ENCODE assay signal across 15 cellular contexts in genomic region chr1:84379128-84379527, GRCh38. TPM values are rescaled to one million over a fixed set of nuclear protein-coding genes. Genes with fewer than 3 reads are reported as not detected.
DNase-seq lines count a peak whose midpoint lies in the region; ATAC-seq and TF ChIP-seq lines count a peak whose summit lies in the region.
"Had no signal": no experiment of that assay in that cellular context is flagged by ENCODE, and none has a peak within 500 bp of the region (broad histone marks: within the 10 kb centered on the region; RNA-seq: fewer than 3 reads in every experiment).

No MANE protein-coding gene starts in this region.

- in situ Hi-C loops in IMR-90 (cut with MboI; ENCODE audit: low sequenced_read_pairs): no loop called here

- no peak for TF ChIP-seq CTCF in AG04450 (IDR thresholded peaks at IDR 0.05; ENCODE audit: low read depth, low read length)
- no peak for TF ChIP-seq CTCF in IMR-90 (conservative IDR thresholded peaks at IDR 0.05; ENCODE audit: low read depth, low read length)

- H3K4me2 ChIP-seq in IMR-90 (ENCODE audit: low read depth, low read length): peak overlapping the region; percentile 39; the same call in 1 of the 2 replicates

- BruUV-seq in IMR-90 (replicated peaks; lab: Mats Ljungman, UMichigan): no TSS peak

- no peak overlapping the region; a peak in 1 of 4 replicates for H4K8ac ChIP-seq in IMR-90 (ENCODE audit: low read depth in 2 of 2, low read length in 2 of 2)

- H3K9ac ChIP-seq in IMR-90 (ENCODE audit: low read depth, low read length): no peak overlapping the region

- no peaks in the 10 kb centered on the region for H3K79me1 ChIP-seq in IMR-90 (ENCODE audit: low read depth in 1 of 2, low read length in 2 of 2)

- no peak overlapping the region for H3K27ac ChIP-seq in AG04450 (ENCODE audit: low read depth, low read length)
- H3K27ac ChIP-seq in IMR-90 (ENCODE audit: insufficient read depth, low read length): no peak overlapping the region
- H3K27ac ChIP-seq: lower lobe of right lung, neutrophil, upper lobe of left lung had no signal

- no peak overlapping the region for H3K23ac ChIP-seq in IMR-90 (ENCODE audit: low read depth, low read length)

- H3K4me3 ChIP-seq in AG04450 (ENCODE audit: low read depth, low read length) (no peak overlapping the region), IMR-90 (ENCODE audit: insufficient read depth, low read depth, low read length) (no peak overlapping the region)
- H3K4me3 ChIP-seq: lower lobe of right lung, upper lobe of left lung had no signal

- H2AFZ ChIP-seq in IMR-90 (replicated peaks; ENCODE audit: low read length, poor library complexity): no peak overlapping the region

- H3K56ac ChIP-seq in IMR-90 (ENCODE audit: extremely low read depth, insufficient read depth, low read length): no peak overlapping the region

- no peak overlapping the region for H2BK15ac ChIP-seq in IMR-90 (ENCODE audit: low read depth, low read length)

- H4K91ac ChIP-seq in IMR-90 (ENCODE audit: insufficient read depth, low read depth, low read length): no peak overlapping the region

- H2BK5ac ChIP-seq in IMR-90 (ENCODE audit: low read depth, low read length, poor library complexity, severe bottlenecking): peak overlapping the region; percentile 65

- H4K20me1 ChIP-seq in IMR-90 (ENCODE audit: insufficient read depth, low read length): no peaks in the 10 kb centered on the region

- 0% methylated on average over 1 of the region's 1 CpG; no CpG with 5 or more reads in 1 of the 2 experiments for WGBS in IMR-90 (ENCODE audit: extremely low coverage in 2 of 2, insufficient read length in 1 of 2), 2 experiments

- no peak overlapping the region for H2BK120ac ChIP-seq in IMR-90 (ENCODE audit: low read depth, low read length)

- H3K27me3 ChIP-seq in AG04450 (ENCODE audit: control insufficient read depth, insufficient read depth, low read length) (no peaks in the 10 kb centered on the region), IMR-90 (ENCODE audit: control insufficient read depth, insufficient read depth, low read length) (no peaks in the 10 kb centered on the region)
- H3K27me3 ChIP-seq: neutrophil, upper lobe of left lung had no signal

- CTCF ChIA-PET in AG04450 (lab: Charles Lee): interaction anchor here (0.8 kb wide), 1 partner anchor 54 kb away, joined by 3 read pairs; no protein-coding TSS in a partner anchor
- CTCF ChIA-PET in IMR-90 (lab: Yijun Ruan, JAX): interaction anchor here (0.6 kb wide), 1 partner anchor 36 kb away, joined by 3 read pairs; no protein-coding TSS in a partner anchor

- no peak for TF ChIP-seq RAD21 in IMR-90 (IDR thresholded peaks at IDR 0.05; ENCODE audit: low read length)

- H3K36me3 ChIP-seq in IMR-90 (ENCODE audit: control insufficient read depth, insufficient read depth, low read length): no peaks in the 10 kb centered on the region
- H3K36me3 ChIP-seq: lower lobe of right lung, neutrophil, upper lobe of left lung had no signal

- H2AK9ac ChIP-seq in IMR-90 (replicated peaks; ENCODE audit: low read depth, low read length, poor library complexity): no peak overlapping the region

- H2AK5ac ChIP-seq in IMR-90 (ENCODE audit: low read depth, low read length): no peak overlapping the region

- peak overlapping the region; percentile 42; the same call in 1 of the 2 replicates for H3K18ac ChIP-seq in IMR-90 (ENCODE audit: low read depth, low read length)

- H4K5ac ChIP-seq in IMR-90 (ENCODE audit: low read depth, low read length): no peak overlapping the region

- H3K14ac ChIP-seq in IMR-90 (replicated peaks; ENCODE audit: low read depth, low read length): no peak overlapping the region

- intact Hi-C loops in IMR-90 (cut with micrococcal nuclease): loop anchor here (5.0 kb wide), 3 partner anchors 53 to 127 kb away; partner anchors contain the start of gene SAMD13

- dilution Hi-C loops in IMR-90 (cut with HindIII; ENCODE audit: low sequenced_read_pairs, unreplicated experiment): no loop called here

- no peaks in the 10 kb centered on the region for H3K9me3 ChIP-seq in AG04450 (ENCODE audit: control insufficient read depth, insufficient read depth, low read length)
- H3K9me3 ChIP-seq in IMR-90 (ENCODE audit: control insufficient read depth, insufficient read depth, low read length): no peaks in the 10 kb centered on the region
- H3K9me3 ChIP-seq: lower lobe of right lung, neutrophil, upper lobe of left lung had no signal

- no peak for TF ChIP-seq POLR2A in IMR-90 (IDR thresholded peaks at IDR 0.05; ENCODE audit: low read depth, low read length)

- POLR2A ChIA-PET in AG04450 (lab: Yijun Ruan, JAX) (interaction anchor here (0.7 to 1.6 kb wide), 4 partner anchors 9 to 81 kb away, joined by 3 to 9 read pairs (median 6); no protein-coding TSS in a partner anchor), IMR-90 (lab: Charles Lee; ENCODE audit: unreplicated experiment) (no interaction called here)

- H3K4ac ChIP-seq in IMR-90 (ENCODE audit: low read depth, low read length): no peak overlapping the region

- H3K9me1 ChIP-seq in IMR-90 (ENCODE audit: insufficient read depth, low read length): peaks cover 5% of the 10 kb centered on the region

- ATAC-seq in IMR-90 (ENCODE audit: low read depth): peak; percentile 83
- ATAC-seq in GM18517 (IDR thresholded peaks at IDR 0.05; ENCODE audit: unreplicated experiment): no peak
- ATAC-seq: activated CD8-positive, alpha-beta T cell treated with anti-CD3 and anti-CD28 coated beads for 36 hours; Right ventricle myocardium inferior had no signal

- H2BK20ac ChIP-seq in IMR-90 (ENCODE audit: low read depth, low read length): no peak overlapping the region

- H3K4me1 ChIP-seq in IMR-90 (ENCODE audit: control insufficient read depth, insufficient read depth, low read length): peaks cover 20% of the 10 kb centered on the region
- H3K4me1 ChIP-seq: lower lobe of right lung, upper lobe of left lung had no signal

- peak; percentile 66 for DNase-seq in AG04450 (ENCODE audit: low read depth, low spot score)
- peak; percentile 90 for DNase-seq in IMR-90
- DNase-seq in amniotic epithelial cell (ENCODE audit: low read depth): peak; percentile 95
- peak; percentile 22 for DNase-seq in foreskin melanocyte
- no peak for DNase-seq in NCI-H2171 treated with DMSO at 0.1 percent for 48 hours (lab: John Stamatoyannopoulos, UW)
- DNase-seq in GM19240 (ENCODE audit: insufficient read length, low spot score): no peak
- DNase-seq in activated CD4-positive, alpha-beta T cell treated with anti-CD3 and anti-CD28 coated beads, Interleukin-2, amount 50 U/mL, for 48 hours: no peak
- DNase-seq: activated CD8-positive, alpha-beta T cell treated with anti-CD3 and anti-CD28 coated beads for 36 hours; DMS53; lower lobe of right lung; NCI-H510A; upper lobe of left lung had no signal

TF ChIP-seq in IMR-90, 13 proteins besides CTCF, POLR2A, EP300 and RAD21:
- TF ChIP-seq BHLHE40 (IDR thresholded peaks at IDR 0.05; ENCODE audit: low read depth, low read length) (peak; percentile 50; the same call in 1 of the 2 replicates), MAFK (IDR thresholded peaks at IDR 0.05; ENCODE audit: low read depth, low read length) (no peak), RCOR1 (IDR thresholded peaks at IDR 0.05; ENCODE audit: insufficient replicate concordance, low read length) (peak; percentile 43), MXI1 (IDR thresholded peaks at IDR 0.05; ENCODE audit: borderline replicate concordance, low read depth, low read length) (no peak), MAZ (IDR thresholded peaks at IDR 0.05; ENCODE audit: borderline replicate concordance, low read depth, low read length) (peak; percentile 22; the same call in 1 of the 2 replicates), SMC3 (IDR thresholded peaks at IDR 0.05; ENCODE audit: low read depth, low read length) (no peak), NFE2L2 (IDR thresholded peaks at IDR 0.05; ENCODE audit: low read depth, low read length) (no peak), FOS (IDR thresholded peaks at IDR 0.05; ENCODE audit: low read depth, low read length) (peak; percentile 77), CHD1 (IDR thresholded peaks at IDR 0.05; ENCODE audit: low read depth, low read length) (no peak), USF2 (IDR thresholded peaks at IDR 0.05; ENCODE audit: low read depth, low read length) (no peak), ELK1 (IDR thresholded peaks at IDR 0.05; ENCODE audit: borderline replicate concordance, low read depth, low read length) (no peak), CEBPB (IDR thresholded peaks at IDR 0.05; ENCODE audit: low read depth, low read length) (peak; percentile 97), RFX5 (IDR thresholded peaks at IDR 0.05; ENCODE audit: low read depth, low read length) (no peak)

RNA-seq across cellular contexts. Expression of gene DNASE2B, which starts 19.2 kb away (rescaled TPM):
- not detected in 2 replicates for polyA plus RNA-seq in AG04450 (2011; rRNA removed)
- not detected in 2 replicates for polyA minus RNA-seq in AG04450 (2011; rRNA and poly(A)+ RNA removed)
- total RNA-seq in IMR-90 (2012; rRNA removed): not detected in 2 replicates
- not detected in 2 replicates for polyA plus RNA-seq in IMR-90 (2012; rRNA removed)
- polyA plus RNA-seq in IMR-90 (2012; cell fraction: cytosol; rRNA removed): not detected in 2 replicates
- not detected in 2 replicates for polyA plus RNA-seq in IMR-90 (2012; cell fraction: nucleus; rRNA removed; ENCODE audit: low replicate concordance)
- total RNA-seq: activated CD8-positive, alpha-beta T cell treated with anti-CD3 and anti-CD28 coated beads for 36 hours; Right ventricle myocardium inferior had no signal

Comparison
In these comparisons a context has a peak if more than half of its experiments do, and no peak if none do; other contexts are left out.
1. DNase-seq: peak in AG04450 (single experiment), IMR-90 (single experiment), amniotic epithelial cell (single experiment) and foreskin melanocyte (single experiment); none in NCI-H2171 treated with DMSO at 0.1 percent for 48 hours (single experiment), GM19240 (single experiment) and activated CD4-positive, alpha-beta T cell treated with anti-CD3 and anti-CD28 coated beads, Interleukin-2, amount 50 U/mL, for 48 hours (0 of 2).